In genomic region chr1:29869802-29870201, GRCh38 we compare ENCODE assay signal across 6 cellular contexts.
"Had no signal": no experiment of that assay in that cellular context is flagged by ENCODE, and none has a peak within 500 bp of the region (broad histone marks: within the 10 kb centered on the region; RNA-seq: fewer than 3 reads in every experiment).

No MANE protein-coding gene starts in this region.

- DNase-seq: IMR-90, KBM-7, KG1 had no signal

- ATAC-seq: HepG2 had no signal

- H3K27ac ChIP-seq: HL-60 had no signal

- FAIRE-seq: HepG2, HTR-8/SVneo had no signal
